In genomic region chr12:94458882-94459772, GRCh38 we compare ENCODE assay signal across 8 cellular contexts. TPM values are rescaled to one million over a fixed set of nuclear protein-coding genes. Genes with fewer than 3 reads are reported as not detected.
DNase-seq lines count a peak whose midpoint lies in the region; ATAC-seq and TF ChIP-seq lines count a peak whose summit lies in the region.

No MANE protein-coding gene starts in this region.

- H3K79me2 ChIP-seq in mammary epithelial cell (ENCODE audit: insufficient read depth, low read length), result peaks cover 55% of the 10 kb centered on the region

- in situ Hi-C loops in mammary epithelial cell (cut with MboI; ENCODE audit: low sequenced_read_pairs in 2 of 2), result no loop called here

- CTCF ChIA-PET in mammary epithelial cell (lab: Charles Lee; ENCODE audit: low non-redundant PET), result no interaction called here

- no peak for TF ChIP-seq CTCF in AG10803 (conservative IDR thresholded peaks at IDR 0.05; ENCODE audit: low read length)
- TF ChIP-seq CTCF in mammary epithelial cell (conservative IDR thresholded peaks at IDR 0.05 in 1 of 2, IDR thresholded peaks at IDR 0.05 in 1 of 2; ENCODE audit: extremely low read depth in 1 of 2, insufficient read depth in 1 of 2, low read depth in 1 of 2, low read length in 2 of 2), result no peak

- H3K9ac ChIP-seq in mammary epithelial cell (ENCODE audit: insufficient read depth, low read length) (peak overlapping the region; percentile 98), stomach smooth muscle (ENCODE audit: low read length in 2 of 2) (peak overlapping the region; percentile 86 to 92)

- peak; percentile 38 for DNase-seq in AG10803 (ENCODE audit: low read depth)
- peak; percentile 60 for DNase-seq in NOMO-1 treated with dmso at 0.1 percent for 144 hours (lab: John Stamatoyannopoulos, UW; ENCODE audit: unreplicated experiment)
- peak; percentile 11 for DNase-seq in mammary epithelial cell
- DNase-seq in kidney tubule cell (ENCODE audit: low spot score), result peak; percentile 27
- no peak for DNase-seq in stimulated activated CD4-positive, alpha-beta T cell treated with anti-CD3 and anti-CD28 coated beads, Interleukin-2, amount 100 ng/mL, for 24 hours

- BruUV-seq in mammary epithelial cell (replicated peaks; lab: Mats Ljungman, UMichigan), result TSS peak; percentile 81

- intact Hi-C loops in mammary epithelial cell (cut with micrococcal nuclease), result no loop called here

- H3K36me3 ChIP-seq in mammary epithelial cell (ENCODE audit: insufficient read depth, low read length), result peaks cover under 1% of the 10 kb centered on the region
- H3K36me3 ChIP-seq in stomach smooth muscle (ENCODE audit: control insufficient read depth in 2 of 2, insufficient read depth in 2 of 2, low read length in 2 of 2), result no peaks in the 10 kb centered on the region

- WGBS in mammary epithelial cell (ENCODE audit: low coverage, missing lambda C conversion rate), result under 1% methylated on average over 26 of the region's 28 CpGs

- ATAC-seq in GM18511 (IDR thresholded peaks at IDR 0.05; ENCODE audit: unreplicated experiment) (peak; percentile 51), HG03097 (IDR thresholded peaks at IDR 0.05; ENCODE audit: low FRiP score, unreplicated experiment) (peak; percentile 34)

- H3K27me3 ChIP-seq in mammary epithelial cell (ENCODE audit: insufficient read depth, low read length) (no peaks in the 10 kb centered on the region), stomach smooth muscle (ENCODE audit: control insufficient read depth in 1 of 2, insufficient read depth in 2 of 2, low read length in 2 of 2) (no peaks in the 10 kb centered on the region)

- no peaks in the 10 kb centered on the region for H4K20me1 ChIP-seq in mammary epithelial cell (ENCODE audit: insufficient read depth, low read length)

- H2AFZ ChIP-seq in mammary epithelial cell (ENCODE audit: low read depth, low read length), result peak overlapping the region; percentile 88

- H3K4me2 ChIP-seq in mammary epithelial cell (ENCODE audit: insufficient read depth, low read depth, low read length), result peak overlapping the region; percentile 93

- H3K9me3 ChIP-seq in mammary epithelial cell (replicated peaks; ENCODE audit: insufficient read depth, low read length) (no peaks in the 10 kb centered on the region), stomach smooth muscle (ENCODE audit: control insufficient read depth in 2 of 2, low read length in 2 of 2) (no peaks in the 10 kb centered on the region)

- dilution Hi-C loops in mammary epithelial cell (cut with HindIII; ENCODE audit: low sequenced_read_pairs), result no loop called here

- H3K27ac ChIP-seq in mammary epithelial cell (ENCODE audit: insufficient read depth, low read depth, low read length), result peak overlapping the region; percentile 95
- peak overlapping the region; percentile 93 for H3K27ac ChIP-seq in stomach smooth muscle (ENCODE audit: low read length)

- H3K4me1 ChIP-seq in mammary epithelial cell (ENCODE audit: insufficient read depth, low read length), result no peaks in the 10 kb centered on the region
- peaks cover 6% of the 10 kb centered on the region for H3K4me1 ChIP-seq in stomach smooth muscle (ENCODE audit: control insufficient read depth, insufficient read depth, low read length)

- H3K4me3 ChIP-seq in AG10803 (ENCODE audit: low read length), result peak overlapping the region; percentile 87
- H3K4me3 ChIP-seq in mammary epithelial cell (replicated peaks in 1 of 3; ENCODE audit: insufficient read depth in 1 of 3, low read depth in 2 of 3, low read length in 3 of 3), result peak overlapping the region; percentile 72 to 95 (median 91)
- peak overlapping the region; percentile 91 to 97 for H3K4me3 ChIP-seq in stomach smooth muscle (ENCODE audit: low read length in 2 of 2)

RNA-seq across cellular contexts. Expression of gene CEP83, which starts 0.5 kb away (rescaled TPM):
- total RNA-seq in mammary epithelial cell, result 10 to 100 TPM; 10.0 to 22.8 TPM
- 5.4 TPM for polyA plus RNA-seq in mammary epithelial cell
- 5.4 TPM for polyA minus RNA-seq in mammary epithelial cell

Comparison
In these comparisons a context has a peak if more than half of its experiments do, and no peak if none do; other contexts are left out.
1. DNase-seq: peak in AG10803 (single experiment), NOMO-1 treated with dmso at 0.1 percent for 144 hours (single experiment), mammary epithelial cell (single experiment) and kidney tubule cell (single experiment); none in stimulated activated CD4-positive, alpha-beta T cell treated with anti-CD3 and anti-CD28 coated beads, Interleukin-2, amount 100 ng/mL, for 24 hours (0 of 2).
2. Peak in every context shown above with its lines, with median percentiles within 50 percentile points of each other: H3K4me3 ChIP-seq.